In the genomic region with DNA sequence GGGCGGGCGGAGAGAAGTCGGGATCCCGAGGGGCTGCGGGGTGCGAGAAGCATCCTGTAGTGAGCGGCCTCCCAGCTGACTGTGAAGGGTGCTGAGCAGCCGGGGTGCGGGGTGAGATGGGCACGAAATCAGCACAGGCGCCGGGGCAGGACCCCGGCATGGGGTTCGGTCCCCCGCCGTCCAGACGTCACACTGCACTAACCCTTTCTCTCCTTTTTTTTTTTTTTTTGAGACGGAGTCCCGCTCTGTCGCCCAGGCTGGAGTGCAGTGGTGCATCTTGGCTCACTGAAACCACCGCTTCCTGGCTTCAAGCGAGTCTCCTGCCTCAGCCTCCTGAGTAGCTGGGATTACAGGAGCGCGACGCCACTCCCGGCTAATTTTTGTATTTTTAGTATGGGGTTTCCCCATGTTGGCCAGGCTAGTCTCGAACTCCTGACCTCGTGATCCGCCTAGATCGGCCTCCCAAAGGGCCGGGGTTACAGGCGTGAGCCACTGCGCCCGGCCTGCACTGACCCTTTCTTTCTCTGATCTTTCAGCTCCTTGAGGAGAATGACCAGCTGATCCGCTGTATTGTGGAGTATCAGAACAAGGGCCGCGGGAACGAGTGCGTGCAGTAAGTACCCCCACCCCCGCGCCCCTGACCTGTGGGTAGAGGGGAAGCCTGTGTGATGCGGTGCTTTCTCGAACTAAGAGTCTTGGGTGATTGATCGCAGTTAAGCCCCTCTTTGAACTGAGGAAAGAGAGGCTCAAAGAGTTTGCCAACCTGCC, we compare ENCODE assay signal across 8 cellular contexts. TPM values are rescaled to one million over a fixed set of nuclear protein-coding genes. Genes with fewer than 3 reads are reported as not detected.
A peak's percentile ranks its signal among the peaks of the same experiment; 100 is the strongest.
DNase-seq lines count a peak whose midpoint lies in the region; ATAC-seq, FAIRE-seq and TF ChIP-seq lines count a peak whose summit lies in the region.

No MANE protein-coding gene starts in this region.

- H3K4me1 ChIP-seq in A549 (peaks cover 13% of the 10 kb centered on the region), adrenal gland (replicated peaks in 1 of 2) (peaks cover 5 to 15% of the 10 kb centered on the region in 2 donors), thymus (ENCODE audit: control insufficient read depth, insufficient read depth, low read length) (peaks cover 5% of the 10 kb centered on the region)

- WGBS in A549 (ENCODE audit: missing lambda C conversion rate): 32% methylated on average over 27 of the region's 44 CpGs
- WGBS in adrenal gland, 4 donors: 8 to 16% (median 8%) methylated on average over 32 to 44 of the region's 44 CpGs
- 19% methylated on average over 44 of the region's 44 CpGs for WGBS in thymus

- intact Hi-C loops in adrenal gland (cut with DNase I): no loop called here
- intact Hi-C loops in left colon (cut with DNase I, micrococcal nuclease): no loop called here

- DNase-seq in A549 (ENCODE audit: low read depth in 1 of 2, low spot score in 1 of 2) (no peak), adrenal gland (peak in 3 of 7 donors; percentile 20 to 63 (median 28)), left colon (peak in 1 of 2 donors; percentile 44), NCI-H1048 (lab: John Stamatoyannopoulos, UW) (no peak), NCI-H187 treated with DMSO at 0.1 percent for 48 hours (lab: John Stamatoyannopoulos, UW) (no peak)

- peaks cover 0 to 6% of the 10 kb centered on the region in 2 donors for H3K36me3 ChIP-seq in adrenal gland (replicated peaks in 1 of 2)
- peaks cover 7% of the 10 kb centered on the region for H3K36me3 ChIP-seq in thymus (ENCODE audit: control insufficient read depth, insufficient read depth)

- TF ChIP-seq EP300 in A549 (IDR thresholded peaks at IDR 0.05): no peak

- CTCF ChIA-PET in A549 (lab: Yijun Ruan, JAX): interaction anchor here (0.6 to 0.9 kb wide), 2 partner anchors 55 to 123 kb away, joined by 3 read pairs; no protein-coding TSS in a partner anchor

- H3K4me3 ChIP-seq in A549 (peak overlapping the region; percentile 89), adrenal gland (peak overlapping the region in 2 of 4 donors; percentile 71 to 73), thymus (ENCODE audit: low read length) (peak overlapping the region; percentile 71)

- no peak for TF ChIP-seq POLR2A in A549 (IDR thresholded peaks at IDR 0.05; ENCODE audit: low read length)
- TF ChIP-seq POLR2A in adrenal gland (IDR thresholded peaks at IDR 0.05): no peak

- FAIRE-seq in A549 (lab: Jason Lieb, UNC): no peak

- POLR2A ChIA-PET in A549 (lab: Yijun Ruan, JAX): interaction anchor here (0.7 to 2.9 kb wide), 7 partner anchors 10 to 61 kb away, joined by 3 to 47 read pairs (median 5); a partner anchor contains a TSS

- TF ChIP-seq RAD21 in A549 (conservative IDR thresholded peaks at IDR 0.05 in 1 of 2, IDR thresholded peaks at IDR 0.05 in 1 of 2): no peak

- peak overlapping the region; percentile 96 for H3K4me2 ChIP-seq in A549

- H3K27ac ChIP-seq in A549 (peak overlapping the region; percentile 84 to 90), adrenal gland (peak overlapping the region in 4 of 5 donors; percentile 59 to 90 (median 82)), thymus (ENCODE audit: low read depth) (peak overlapping the region; percentile 75)

- no peak for TF ChIP-seq CTCF in A549 (IDR thresholded peaks at IDR 0.05)
- no peak for TF ChIP-seq CTCF in adrenal gland (IDR thresholded peaks at IDR 0.05)

- H3K9me3 ChIP-seq in A549 (no peaks in the 10 kb centered on the region), adrenal gland (replicated peaks in 1 of 3) (no peaks in the 10 kb centered on the region), thymus (ENCODE audit: control insufficient read depth) (no peaks in the 10 kb centered on the region)

- ATAC-seq in A549 (peak in 1 of 2 experiments; percentile 77; a peak in 3 of 6 replicates), HG02943 (IDR thresholded peaks at IDR 0.05; ENCODE audit: low read depth, unreplicated experiment) (peak; percentile 0), left colon (peak; percentile 20), HG03139 (IDR thresholded peaks at IDR 0.05; ENCODE audit: unreplicated experiment) (no peak)

- H3K27me3 ChIP-seq in adrenal gland: no peaks in the 10 kb centered on the region
- H3K27me3 ChIP-seq in thymus (ENCODE audit: control insufficient read depth, insufficient read depth): no peaks in the 10 kb centered on the region

TF ChIP-seq in A549, 52 proteins besides CTCF, POLR2A, EP300 and RAD21:
- no peak for TF ChIP-seq MYC (IDR thresholded peaks at IDR 0.05; ENCODE audit: borderline replicate concordance, low read length)
- no peak for TF ChIP-seq ZFP36 (IDR thresholded peaks at IDR 0.05; ENCODE audit: borderline replicate concordance, partially characterized antibody)
- TF ChIP-seq RFX5 (IDR thresholded peaks at IDR 0.05): no peak
- TF ChIP-seq NFE2L2 (conservative IDR thresholded peaks at IDR 0.05; ENCODE audit: low read length): no peak
- TF ChIP-seq SMC3 (IDR thresholded peaks at IDR 0.05): no peak
- TF ChIP-seq ZC3H11A (IDR thresholded peaks at IDR 0.05): no peak
- TF ChIP-seq, protein P1, sequence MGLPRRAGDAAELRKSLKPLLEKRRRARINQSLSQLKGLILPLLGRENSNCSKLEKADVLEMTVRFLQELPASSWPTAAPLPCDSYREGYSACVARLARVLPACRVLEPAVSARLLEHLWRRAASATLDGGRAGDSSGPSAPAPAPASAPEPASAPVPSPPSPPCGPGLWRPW (IDR thresholded peaks at IDR 0.05): no peak
- no peak for TF ChIP-seq ZSCAN20 (CRISPR knock-in tag; IDR thresholded peaks at IDR 0.05)
- TF ChIP-seq HEYL (CRISPR knock-in tag; IDR thresholded peaks at IDR 0.05): no peak
- TF ChIP-seq, protein P2, sequence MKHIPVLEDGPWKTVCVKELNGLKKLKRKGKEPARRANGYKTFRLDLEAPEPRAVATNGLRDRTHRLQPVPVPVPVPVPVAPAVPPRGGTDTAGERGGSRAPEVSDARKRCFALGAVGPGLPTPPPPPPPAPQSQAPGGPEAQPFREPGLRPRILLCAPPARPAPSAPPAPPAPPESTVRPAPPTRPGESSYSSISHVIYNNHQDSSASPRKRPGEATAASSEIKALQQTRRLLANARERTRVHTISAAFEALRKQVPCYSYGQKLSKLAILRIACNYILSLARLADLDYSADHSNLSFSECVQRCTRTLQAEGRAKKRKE (CRISPR knock-in tag; IDR thresholded peaks at IDR 0.05; ENCODE audit: low read depth): no peak
- TF ChIP-seq TFCP2L1 (CRISPR knock-in tag; IDR thresholded peaks at IDR 0.05): no peak
- TF ChIP-seq, protein P3, sequence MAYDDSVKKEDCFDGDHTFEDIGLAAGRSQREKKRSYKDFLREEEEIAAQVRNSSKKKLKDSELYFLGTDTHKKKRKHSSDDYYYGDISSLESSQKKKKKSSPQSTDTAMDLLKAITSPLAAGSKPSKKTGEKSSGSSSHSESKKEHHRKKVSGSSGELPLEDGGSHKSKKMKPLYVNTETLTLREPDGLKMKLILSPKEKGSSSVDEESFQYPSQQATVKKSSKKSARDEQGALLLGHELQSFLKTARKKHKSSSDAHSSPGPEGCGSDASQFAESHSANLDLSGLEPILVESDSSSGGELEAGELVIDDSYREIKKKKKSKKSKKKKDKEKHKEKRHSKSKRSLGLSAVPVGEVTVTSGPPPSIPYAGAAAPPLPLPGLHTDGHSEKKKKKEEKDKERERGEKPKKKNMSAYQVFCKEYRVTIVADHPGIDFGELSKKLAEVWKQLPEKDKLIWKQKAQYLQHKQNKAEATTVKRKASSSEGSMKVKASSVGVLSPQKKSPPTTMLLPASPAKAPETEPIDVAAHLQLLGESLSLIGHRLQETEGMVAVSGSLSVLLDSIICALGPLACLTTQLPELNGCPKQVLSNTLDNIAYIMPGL (CRISPR knock-in tag; IDR thresholded peaks at IDR 0.05; ENCODE audit: borderline replicate concordance): no peak

RNA-seq across cellular contexts. Expression of a gene that starts 0.5 kb away (rescaled TPM):
- polyA plus RNA-seq in A549 (2011; rRNA removed): 30.9 and 33.8 TPM in 2 replicates
- 16.8 and 17.0 TPM in 2 replicates for polyA plus RNA-seq in A549 (2012; cell fraction: cytosol; rRNA removed)
- polyA plus RNA-seq in A549 (2012; cell fraction: nucleus; rRNA removed): 5.3 and 7.1 TPM in 2 replicates
- 21.8 to 27.6 TPM (median 24.0 TPM) in 3 replicates for polyA plus RNA-seq in A549 (2017; fragmentation: RNase III; extraction: RNeasy Plus Mini Kit Qiagen cat#74134 plus additional on column Dnase treatment)
- 7.1 and 8.5 TPM in 2 replicates for polyA minus RNA-seq in A549 (2011; rRNA and poly(A)+ RNA removed)
- 10 to 100 TPM; 14.2 to 31.2 (median 19.4) TPM for total RNA-seq in adrenal gland
- 10 to 100 TPM; 25.8 to 43.0 (median 35.4) TPM for polyA plus RNA-seq in adrenal gland
- total RNA-seq in left colon: 10 to 100 TPM; 19.0 to 20.5 TPM
- 88.1 TPM for polyA plus RNA-seq in thymus

RNA-seq across cellular contexts. Expression of a gene that starts 9.3 kb away (rescaled TPM):
- polyA plus RNA-seq in A549 (2011; rRNA removed): 37.0 and 49.3 TPM in 2 replicates
- 4.6 and 5.2 TPM in 2 replicates for polyA plus RNA-seq in A549 (2012; cell fraction: cytosol; rRNA removed)
- 14.5 and 21.9 TPM in 2 replicates for polyA plus RNA-seq in A549 (2012; cell fraction: nucleus; rRNA removed)
- 16.2 to 17.8 TPM (median 17.7 TPM) in 3 replicates for polyA plus RNA-seq in A549 (2017; fragmentation: RNase III; extraction: RNeasy Plus Mini Kit Qiagen cat#74134 plus additional on column Dnase treatment)
- 13.6 and 14.7 TPM in 2 replicates for polyA minus RNA-seq in A549 (2011; rRNA and poly(A)+ RNA removed)
- 100 to 1,000 TPM in 2 of 8 donors, 10 to 100 TPM in 6; 12.7 to 114 (median 49.4) TPM for total RNA-seq in adrenal gland
- 10 to 100 TPM; 34.3 to 64.7 (median 47.5) TPM for polyA plus RNA-seq in adrenal gland
- total RNA-seq in left colon: 10 to 100 TPM; 54.1 to 63.9 TPM
- polyA plus RNA-seq in thymus: 52.9 TPM

RNA-seq across cellular contexts. Expression of a gene that starts 9.4 kb away (rescaled TPM):
- 36.2 and 41.5 TPM in 2 replicates for polyA plus RNA-seq in A549 (2011; rRNA removed)
- polyA plus RNA-seq in A549 (2012; cell fraction: cytosol; rRNA removed): 15.2 and 22.0 TPM in 2 replicates
- 11.4 and 22.1 TPM in 2 replicates for polyA plus RNA-seq in A549 (2012; cell fraction: nucleus; rRNA removed)
- 29.8 to 32.9 TPM (median 31.0 TPM) in 3 replicates for polyA plus RNA-seq in A549 (2017; fragmentation: RNase III; extraction: RNeasy Plus Mini Kit Qiagen cat#74134 plus additional on column Dnase treatment)
- polyA minus RNA-seq in A549 (2011; rRNA and poly(A)+ RNA removed): 20.1 and 21.2 TPM in 2 replicates
- 10 to 100 TPM; 37.0 to 65.7 (median 43.0) TPM for total RNA-seq in adrenal gland
- polyA plus RNA-seq in adrenal gland: 10 to 100 TPM; 13.7 to 43.1 (median 19.6) TPM
- total RNA-seq in left colon: 10 to 100 TPM; 11.4 to 15.2 TPM
- 24.9 TPM for polyA plus RNA-seq in thymus
